Comparison of ENCODE assay signal across 29 cellular contexts in genomic region chr6:83636800-83637199, GRCh38.
"Had no signal": no experiment of that assay in that cellular context is flagged by ENCODE, and none has a peak within 500 bp of the region (broad histone marks: within the 10 kb centered on the region; RNA-seq: fewer than 3 reads in every experiment).

No MANE protein-coding gene starts in this region.

- H3K4me1 Mint-ChIP-seq: naive thymus-derived CD8-positive, alpha-beta T cell; nephron progenitor cell; neural crest cell; stimulated activated effector memory CD8-positive, alpha-beta T cell treated with anti-CD3 and anti-CD28 coated beads, Interleukin-12 subunit alpha, Interleukin-12 subunit beta, amount 100 ng/mL, for 72 hours had no signal

- H3K4me3 ChIP-seq: ovary, psoas muscle, right lobe of liver, sigmoid colon, stomach, thoracic aorta, thyroid gland, tibial nerve, upper lobe of right lung, uterus had no signal

- H3K9me3 Mint-ChIP-seq: nephron progenitor cell; neural crest cell; stimulated activated effector memory CD8-positive, alpha-beta T cell treated with anti-CD3 and anti-CD28 coated beads, Interleukin-12 subunit alpha, Interleukin-12 subunit beta, amount 100 ng/mL, for 72 hours; stimulated activated naive B cell treated with anti-CD40 and anti-IgM and Interleukin-4, amounts not matched to agents 10 μg/mL and 1 μg/mL and 100 μg/mL, for 72 hours; stimulated activated naive CD8-positive, alpha-beta T cell treated with anti-CD3 and anti-CD28 coated beads, Interleukin-15, Interleukin-2, amounts not matched to agents 100 ng/mL and 50 ng/mL, for 24 hours; type B pancreatic cell had no signal

- H2AFZ ChIP-seq: parathyroid adenoma had no signal

- H3K36me3 ChIP-seq: ovary, right lobe of liver, sigmoid colon, stomach, thoracic aorta, thyroid gland, tibial nerve, upper lobe of right lung, uterus had no signal

- H3K4me1 ChIP-seq: parathyroid adenoma, psoas muscle, right lobe of liver, sigmoid colon, stomach, thyroid gland, tibial nerve, upper lobe of right lung, uterus had no signal

- H3K36me3 Mint-ChIP-seq: naive thymus-derived CD8-positive, alpha-beta T cell; natural killer cell treated with Interleukin-12 subunit alpha and Interleukin-12 subunit beta and Interleukin-15 and Interleukin-18, amount 100 ng/mL, for 72 hours; stimulated activated effector memory CD8-positive, alpha-beta T cell treated with anti-CD3 and anti-CD28 coated beads, Interleukin-12 subunit alpha, Interleukin-12 subunit beta, amount 100 ng/mL, for 72 hours; stimulated activated naive B cell treated with anti-CD40 and anti-IgM and Interleukin-4, amounts not matched to agents 10 μg/mL and 1 μg/mL and 100 μg/mL, for 72 hours; type B pancreatic cell had no signal

- H3K9ac ChIP-seq: parathyroid adenoma had no signal

- H3K27ac Mint-ChIP-seq: naive thymus-derived CD8-positive, alpha-beta T cell; natural killer cell treated with Interleukin-12 subunit alpha and Interleukin-12 subunit beta and Interleukin-15 and Interleukin-18, amount 100 ng/mL, for 72 hours; nephron progenitor cell; progenitor cell of endocrine pancreas; stimulated activated effector memory CD8-positive, alpha-beta T cell treated with anti-CD3 and anti-CD28 coated beads, Interleukin-12 subunit alpha, Interleukin-12 subunit beta, amount 100 ng/mL, for 72 hours; stimulated activated naive B cell treated with anti-CD40 and anti-IgM and Interleukin-4, amounts not matched to agents 10 μg/mL and 1 μg/mL and 100 μg/mL, for 72 hours; stimulated activated naive CD8-positive, alpha-beta T cell treated with anti-CD3 and anti-CD28 coated beads, Interleukin-15, Interleukin-2, amounts not matched to agents 100 ng/mL and 50 ng/mL, for 24 hours; type B pancreatic cell had no signal

- DNase-seq: naive thymus-derived CD8-positive, alpha-beta T cell; nephron progenitor cell; occipital lobe; ovary; posterior cingulate gyrus; right cardiac atrium; right lobe of liver; sigmoid colon; small intestine; stimulated activated CD4-positive, alpha-beta T cell treated with anti-CD3 and anti-CD28 coated beads, Interleukin-15, amount 100 ng/mL, for 24 hours; stimulated activated CD4-positive, alpha-beta T cell treated with anti-CD3 and anti-CD28 coated beads, Interleukin-2, amount 100 ng/mL, for 24 hours; stimulated activated CD4-positive, alpha-beta T cell treated with anti-CD3 and anti-CD28 coated beads, Interleukin-2, amount 100 ng/mL, for 48 hours; stimulated activated CD4-positive, alpha-beta T cell treated with anti-CD3 and anti-CD28 coated beads, Interleukin-4, amount 100 ng/mL, for 24 hours; stimulated activated naive B cell treated with anti-CD40 and anti-IgM and Interleukin-4, amounts not matched to agents 10 μg/mL and 1 μg/mL and 100 μg/mL, for 72 hours; stimulated activated naive CD4-positive, alpha-beta T cell treated with Interleukin-2 at 50 U/mL for 16 hours; stomach; thyroid gland; upper lobe of right lung; uterus had no signal

- H3K27ac ChIP-seq: ovary, parathyroid adenoma, psoas muscle, right lobe of liver, sigmoid colon, stomach, thoracic aorta, thyroid gland, tibial nerve, upper lobe of right lung, uterus had no signal

- H3K79me2 ChIP-seq: parathyroid adenoma had no signal

- H3K9me3 ChIP-seq: ovary, psoas muscle, right lobe of liver, sigmoid colon, thoracic aorta, thyroid gland, tibial nerve, upper lobe of right lung, uterus had no signal

- H3K4me3 Mint-ChIP-seq: naive thymus-derived CD8-positive, alpha-beta T cell; natural killer cell treated with Interleukin-12 subunit alpha and Interleukin-12 subunit beta and Interleukin-15 and Interleukin-18, amount 100 ng/mL, for 72 hours; nephron progenitor cell; neural crest cell; stimulated activated effector memory CD8-positive, alpha-beta T cell treated with anti-CD3 and anti-CD28 coated beads, Interleukin-12 subunit alpha, Interleukin-12 subunit beta, amount 100 ng/mL, for 72 hours; stimulated activated naive B cell treated with anti-CD40 and anti-IgM and Interleukin-4, amounts not matched to agents 10 μg/mL and 1 μg/mL and 100 μg/mL, for 72 hours; stimulated activated naive CD8-positive, alpha-beta T cell treated with anti-CD3 and anti-CD28 coated beads, Interleukin-15, Interleukin-2, amounts not matched to agents 100 ng/mL and 50 ng/mL, for 24 hours; type B pancreatic cell had no signal

- H3K27me3 ChIP-seq: ovary, right lobe of liver, sigmoid colon, stomach, thyroid gland, tibial nerve, upper lobe of right lung, uterus had no signal

- H3K27me3 Mint-ChIP-seq: natural killer cell treated with Interleukin-12 subunit alpha and Interleukin-12 subunit beta and Interleukin-15 and Interleukin-18, amount 100 ng/mL, for 72 hours; progenitor cell of endocrine pancreas; stimulated activated naive B cell treated with anti-CD40 and anti-IgM and Interleukin-4, amounts not matched to agents 10 μg/mL and 1 μg/mL and 100 μg/mL, for 72 hours; stimulated activated naive CD8-positive, alpha-beta T cell treated with anti-CD3 and anti-CD28 coated beads, Interleukin-15, Interleukin-2, amounts not matched to agents 100 ng/mL and 50 ng/mL, for 24 hours; type B pancreatic cell had no signal
